ENCODE assay signal across 8 cellular contexts in genomic region chr1:28510350-28511223, GRCh38. TPM values are rescaled to one million over a fixed set of nuclear protein-coding genes. Genes with fewer than 3 reads are reported as not detected.
DNase-seq lines count a peak whose midpoint lies in the region; ATAC-seq and TF ChIP-seq lines count a peak whose summit lies in the region.

No MANE protein-coding gene starts in this region.

- peaks cover 100% of the 10 kb centered on the region for H3K36me3 Mint-ChIP-seq in Calu3 (ENCODE audit: insufficient read depth, unreplicated experiment)

- peak overlapping the region; percentile 96 for H3K4me3 Mint-ChIP-seq in Calu3 (ENCODE audit: low read depth, unreplicated experiment)

- H3K4me3 ChIP-seq in iPS-20b (ENCODE audit: low read length) (peak overlapping the region; percentile 97; the same call in 1 of the 2 replicates), upper lobe of left lung (peak overlapping the region in 1 of 4 donors; percentile 93)

- H3K27ac ChIP-seq in KOPT-K1 (ENCODE audit: low read depth, low read length, poor library complexity, severe bottlenecking) = peak overlapping the region; percentile 83
- H3K27ac ChIP-seq in iPS-20b (ENCODE audit: low read length) = peak overlapping the region; percentile 58
- peak overlapping the region; percentile 38 to 90 (median 76) for H3K27ac ChIP-seq in upper lobe of left lung

- TF ChIP-seq CTCF in Calu3 (IDR thresholded peaks at IDR 0.05; ENCODE audit: unreplicated experiment) (no peak), upper lobe of left lung (IDR thresholded peaks at IDR 0.05) (no peak)

- TF ChIP-seq POLR2A in upper lobe of left lung (IDR thresholded peaks at IDR 0.05) = peak in 1 of 4 donors; percentile 6

- H3K4me1 Mint-ChIP-seq in Calu3 (ENCODE audit: low read depth, unreplicated experiment) = peaks cover 33% of the 10 kb centered on the region

- WGBS in upper lobe of left lung, 2 donors = 64 to 65% methylated on average over 8 of the region's 8 CpGs

- no peak for TF ChIP-seq EP300 in upper lobe of left lung (IDR thresholded peaks at IDR 0.05)

- ATAC-seq in upper lobe of left lung (ENCODE audit: low FRiP score in 2 of 2) (no peak), HG02642 (IDR thresholded peaks at IDR 0.05; ENCODE audit: poor library complexity, unreplicated experiment) (no peak), GM18873 (IDR thresholded peaks at IDR 0.05; ENCODE audit: low FRiP score, unreplicated experiment) (no peak)

- H3K27ac Mint-ChIP-seq in Calu3 (ENCODE audit: unreplicated experiment) = peak overlapping the region; percentile 98

- no peaks in the 10 kb centered on the region for H3K27me3 ChIP-seq in iPS-20b (ENCODE audit: insufficient read depth, low read length)
- no peaks in the 10 kb centered on the region for H3K27me3 ChIP-seq in upper lobe of left lung

- no peak for DNase-seq in Calu3
- DNase-seq in activated CD8-positive, alpha-beta memory T cell treated with anti-CD3 and anti-CD28 coated beads for 48 hours (ENCODE audit: low read depth in 2 of 3, low spot score in 2 of 3) = peak in 2 of 3 experiments; percentile 39 to 61
- no peak for DNase-seq in upper lobe of left lung
- no peak for DNase-seq in NCI-H526 treated with DMSO at 0.1 percent for 48 hours (lab: John Stamatoyannopoulos, UW)

- no peaks in the 10 kb centered on the region for H3K9me3 ChIP-seq in KOPT-K1 (ENCODE audit: insufficient read depth, low read length, poor library complexity, severe bottlenecking)
- peaks cover 4% of the 10 kb centered on the region; the same call in 1 of the 2 replicates for H3K9me3 ChIP-seq in iPS-20b (ENCODE audit: insufficient read depth, low read depth, low read length)
- H3K9me3 ChIP-seq in upper lobe of left lung = no peaks in the 10 kb centered on the region

- CTCF ChIA-PET in Calu3 (lab: Charles Lee) = interaction anchor here (0.5 kb wide), 1 partner anchor 64 kb away, joined by 7 read pairs; no protein-coding TSS in a partner anchor

- H3K27me3 Mint-ChIP-seq in Calu3 (ENCODE audit: unreplicated experiment) = no peaks in the 10 kb centered on the region

- peaks cover 11% of the 10 kb centered on the region for H3K4me1 ChIP-seq in iPS-20b (ENCODE audit: insufficient read depth, low read length)
- H3K4me1 ChIP-seq in upper lobe of left lung = peaks cover 40 to 68% (median 52%) of the 10 kb centered on the region in 4 donors

- H3K36me3 ChIP-seq in KOPT-K1 (ENCODE audit: insufficient read depth, low read length) (peaks cover 80% of the 10 kb centered on the region), iPS-20b (ENCODE audit: insufficient read depth, low read depth, low read length) (peaks cover 62% of the 10 kb centered on the region), upper lobe of left lung (peaks cover 29 to 80% (median 52%) of the 10 kb centered on the region in 4 donors)

- no peaks in the 10 kb centered on the region for H3K9me3 Mint-ChIP-seq in Calu3 (ENCODE audit: low read depth, unreplicated experiment)

- no TSS peak for BruUV-seq in Calu3 (replicated peaks; lab: Mats Ljungman, UMichigan)

- intact Hi-C loops in Calu3 (cut with micrococcal nuclease; ENCODE audit: unreplicated experiment) = no loop called here

- peak overlapping the region; percentile 100 for H3K9ac ChIP-seq in iPS-20b (ENCODE audit: low read depth, low read length)

RNA-seq across cellular contexts. Expression of gene RCC1, which starts 4.7 kb away (rescaled TPM):
- total RNA-seq in Calu3 (2022) = 95.3 and 95.9 TPM in 2 replicates
- total RNA-seq in upper lobe of left lung = 10 to 100 TPM; 17.6 to 32.7 (median 20.1) TPM

RNA-seq across cellular contexts. Expression of gene TRNAU1AP, which starts 42.3 kb away (rescaled TPM):
- total RNA-seq in Calu3 (2022) (29.9 and 40.4 TPM in 2 replicates), upper lobe of left lung (10 to 100 TPM; 19.6 to 35.6 (median 25.3) TPM)

Comparison
In these comparisons a context has a peak if more than half of its experiments do, and no peak if none do; other contexts are left out.
1. DNase-seq: peak in activated CD8-positive, alpha-beta memory T cell treated with anti-CD3 and anti-CD28 coated beads for 48 hours (2 of 3); none in Calu3 (single experiment), upper lobe of left lung (0 of 2) and NCI-H526 treated with DMSO at 0.1 percent for 48 hours (single experiment).
2. Peak in every context shown above with its lines, with median percentiles within 50 percentile points of each other: H3K27ac ChIP-seq.